ENCODE assay signal across 11 cellular contexts in the genomic region with DNA sequence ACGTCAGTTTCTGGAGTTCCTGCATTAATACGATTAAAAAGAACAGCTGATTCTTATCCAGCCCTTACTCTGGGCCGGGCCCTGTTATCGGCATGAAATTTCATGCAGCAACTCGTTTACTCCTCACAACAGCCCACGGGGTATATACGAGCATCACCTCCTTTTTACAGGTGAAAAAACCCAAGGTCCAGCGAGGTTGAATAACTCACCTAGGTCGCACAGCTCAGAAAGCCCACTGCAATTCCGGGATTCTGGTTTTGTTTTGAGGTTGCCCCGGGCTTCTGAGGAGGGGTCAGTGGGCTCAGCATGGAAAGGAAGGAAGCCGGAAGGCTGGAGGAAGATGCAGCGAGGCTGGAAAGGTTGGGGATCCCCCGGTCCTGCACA. TPM values are rescaled to one million over a fixed set of nuclear protein-coding genes. Genes with fewer than 3 reads are reported as not detected.
DNase-seq lines count a peak whose midpoint lies in the region; ATAC-seq, FAIRE-seq and TF ChIP-seq lines count a peak whose summit lies in the region.
"Had no signal": no experiment of that assay in that cellular context is flagged by ENCODE, and none has a peak within 500 bp of the region (broad histone marks: within the 10 kb centered on the region; RNA-seq: fewer than 3 reads in every experiment).

No MANE protein-coding gene starts in this region.

- H3K36me3 Mint-ChIP-seq in activated CD4-positive, alpha-beta T cell treated with anti-CD3 and anti-CD28 coated beads, Interleukin-2, amount 10 ng/mL, durations not matched to agents 24 days and 14 days (ENCODE audit: low read depth): no peaks in the 10 kb centered on the region
- H3K36me3 Mint-ChIP-seq in astrocyte (ENCODE audit: low read depth, unreplicated experiment): no peaks in the 10 kb centered on the region

- H3K4me3 Mint-ChIP-seq in activated CD4-positive, alpha-beta T cell treated with anti-CD3 and anti-CD28 coated beads, Interleukin-2, amount 10 ng/mL, durations not matched to agents 24 days and 14 days: peak overlapping the region; percentile 20
- H3K4me3 Mint-ChIP-seq in astrocyte (ENCODE audit: unreplicated experiment): no peak overlapping the region

- no peak for DNase-seq in activated CD4-positive, alpha-beta T cell treated with anti-CD3 and anti-CD28 coated beads, Interleukin-2, amount 10 ng/mL, durations not matched to agents 24 days and 14 days
- DNase-seq in activated CD4-positive, alpha-beta T cell treated with anti-CD3 and anti-CD28 coated beads for 48 hours: no peak
- DNase-seq in astrocyte (ENCODE audit: low read depth): no peak
- DNase-seq in suprapubic skin (ENCODE audit: low spot score in 2 of 2): no peak
- DNase-seq in NCI-H1694 (lab: John Stamatoyannopoulos, UW): no peak
- DNase-seq: KG1; stimulated activated CD4-positive, alpha-beta T cell treated with anti-CD3 and anti-CD28 coated beads, Interleukin-1b, Interleukin-23, amount 100 ng/mL, for 48 hours had no signal

- intact Hi-C loops in activated CD4-positive, alpha-beta T cell treated with anti-CD3 and anti-CD28 coated beads, Interleukin-2, amount 10 ng/mL, durations not matched to agents 24 days and 14 days (cut with micrococcal nuclease): no loop called here

- no peak overlapping the region for H2AFZ ChIP-seq in astrocyte (ENCODE audit: low read depth, low read length)

- no peak overlapping the region for H3K27ac Mint-ChIP-seq in activated CD4-positive, alpha-beta T cell treated with anti-CD3 and anti-CD28 coated beads, Interleukin-2, amount 10 ng/mL, durations not matched to agents 24 days and 14 days
- no peak overlapping the region for H3K27ac Mint-ChIP-seq in astrocyte (ENCODE audit: unreplicated experiment)

- 1% methylated on average over 11 of the region's 14 CpGs for WGBS in suprapubic skin

- no peak overlapping the region for H3K4me3 ChIP-seq in astrocyte (ENCODE audit: insufficient read depth, low read depth, low read length)
- peak overlapping the region; percentile 48 for H3K4me3 ChIP-seq in iPS-15b (ENCODE audit: low read depth, low read length)
- peak overlapping the region; percentile 41 for H3K4me3 ChIP-seq in suprapubic skin

- no peak overlapping the region for H3K9ac ChIP-seq in astrocyte (ENCODE audit: low read length)
- no peak overlapping the region for H3K9ac ChIP-seq in iPS-15b (ENCODE audit: low read depth, low read length)

- H3K27ac ChIP-seq in astrocyte (ENCODE audit: low read depth, low read length): no peak overlapping the region
- no peak overlapping the region for H3K27ac ChIP-seq in suprapubic skin

- no peak for FAIRE-seq in astrocyte (lab: Jason Lieb, UNC)

- H3K27me3 ChIP-seq in astrocyte (ENCODE audit: insufficient read depth, low read length) (peaks cover 29% of the 10 kb centered on the region), iPS-15b (ENCODE audit: control insufficient read depth, insufficient read depth, low read length) (peaks cover 38% of the 10 kb centered on the region), suprapubic skin (peaks cover 50% of the 10 kb centered on the region)

- H3K4me1 ChIP-seq in astrocyte (ENCODE audit: insufficient read depth, low read length): peaks cover 5% of the 10 kb centered on the region
- no peaks in the 10 kb centered on the region for H3K4me1 ChIP-seq in iPS-15b (ENCODE audit: control insufficient read depth, insufficient read depth, low read length)
- peaks cover 26% of the 10 kb centered on the region for H3K4me1 ChIP-seq in suprapubic skin

- no peaks in the 10 kb centered on the region for H3K79me2 ChIP-seq in astrocyte (ENCODE audit: insufficient read depth, low read length)

- TF ChIP-seq CTCF in astrocyte (IDR thresholded peaks at IDR 0.05; ENCODE audit: insufficient read depth, low read depth, low read length) (no peak), suprapubic skin (IDR thresholded peaks at IDR 0.05) (no peak)

- H3K4me1 Mint-ChIP-seq in activated CD4-positive, alpha-beta T cell treated with anti-CD3 and anti-CD28 coated beads, Interleukin-2, amount 10 ng/mL, durations not matched to agents 24 days and 14 days: peaks cover 11% of the 10 kb centered on the region
- no peaks in the 10 kb centered on the region for H3K4me1 Mint-ChIP-seq in astrocyte (ENCODE audit: low read depth, unreplicated experiment)

- peaks cover 53% of the 10 kb centered on the region for H3K27me3 Mint-ChIP-seq in activated CD4-positive, alpha-beta T cell treated with anti-CD3 and anti-CD28 coated beads, Interleukin-2, amount 10 ng/mL, durations not matched to agents 24 days and 14 days
- H3K27me3 Mint-ChIP-seq in astrocyte (ENCODE audit: low read depth, unreplicated experiment): peaks cover 42% of the 10 kb centered on the region

- ATAC-seq in GM21737 (IDR thresholded peaks at IDR 0.05; ENCODE audit: unreplicated experiment) (no peak), HG02840 (IDR thresholded peaks at IDR 0.05; ENCODE audit: low FRiP score, unreplicated experiment) (no peak)

- TF ChIP-seq POLR2A in suprapubic skin (IDR thresholded peaks at IDR 0.05): no peak

- H3K9me3 ChIP-seq in astrocyte (ENCODE audit: insufficient read depth, low read depth, low read length) (no peaks in the 10 kb centered on the region), iPS-15b (ENCODE audit: control insufficient read depth, insufficient read depth, low read length) (no peaks in the 10 kb centered on the region), suprapubic skin (no peaks in the 10 kb centered on the region)

- H4K20me1 ChIP-seq in astrocyte (ENCODE audit: insufficient read depth, low read length): no peaks in the 10 kb centered on the region

- H3K36me3 ChIP-seq in astrocyte (ENCODE audit: insufficient read depth, low read length): no peaks in the 10 kb centered on the region
- H3K36me3 ChIP-seq in iPS-15b (ENCODE audit: control insufficient read depth, insufficient read depth, low read length): peaks cover 4% of the 10 kb centered on the region
- H3K36me3 ChIP-seq in suprapubic skin: no peaks in the 10 kb centered on the region

- peak overlapping the region; percentile 49 for H3K4me2 ChIP-seq in astrocyte (ENCODE audit: low read length)

- no peak for TF ChIP-seq EP300 in suprapubic skin (IDR thresholded peaks at IDR 0.05)

- no peaks in the 10 kb centered on the region for H3K9me3 Mint-ChIP-seq in activated CD4-positive, alpha-beta T cell treated with anti-CD3 and anti-CD28 coated beads, Interleukin-2, amount 10 ng/mL, durations not matched to agents 24 days and 14 days
- H3K9me3 Mint-ChIP-seq in astrocyte (ENCODE audit: unreplicated experiment): no peaks in the 10 kb centered on the region

RNA-seq across cellular contexts. Expression of gene ACP7, which starts 0.6 kb away (rescaled TPM):
- not detected in 2 replicates for total RNA-seq in activated CD4-positive, alpha-beta T cell treated with anti-CD3 and anti-CD28 coated beads, Interleukin-2, amount 10 ng/mL, durations not matched to agents 24 days and 14 days
- total RNA-seq in astrocyte (not detected in 2 replicates), suprapubic skin (10 to 100 TPM; 15.0 to 24.1 (median 18.0) TPM)
- total RNA-seq: T-helper 1 cell treated with Interleukin-12 subunit alpha and Interleukin-12 subunit beta and Interleukin-4 antibody, amounts not matched to agents 30 ng/mL and 1 ng/mL, for 36 hours had no signal

RNA-seq across cellular contexts. Expression of gene PAK4, which starts 42.0 kb away (rescaled TPM):
- total RNA-seq in activated CD4-positive, alpha-beta T cell treated with anti-CD3 and anti-CD28 coated beads, Interleukin-2, amount 10 ng/mL, durations not matched to agents 24 days and 14 days: 14.8 and 16.9 TPM in 2 replicates
- 48.0 and 51.1 TPM in 2 replicates for total RNA-seq in astrocyte
- 10 to 100 TPM; 20.7 to 25.3 (median 23.6) TPM for total RNA-seq in suprapubic skin

RNA-seq across cellular contexts. Expression of gene FBXO27, which starts 51.2 kb away (rescaled TPM):
- total RNA-seq in activated CD4-positive, alpha-beta T cell treated with anti-CD3 and anti-CD28 coated beads, Interleukin-2, amount 10 ng/mL, durations not matched to agents 24 days and 14 days: 0.14 and 0.17 TPM in 2 replicates
- 4.1 and 7.1 TPM in 2 replicates for total RNA-seq in astrocyte
- total RNA-seq in suprapubic skin: 10 to 100 TPM; 12.0 to 37.9 (median 26.1) TPM
- total RNA-seq: T-helper 1 cell treated with Interleukin-12 subunit alpha and Interleukin-12 subunit beta and Interleukin-4 antibody, amounts not matched to agents 30 ng/mL and 1 ng/mL, for 36 hours had no signal

Comparison
In these comparisons a context has a peak if more than half of its experiments do, and no peak if none do; other contexts are left out.
1. RNA of gene ACP7, which starts 0.6 kb away (total RNA-seq): 15.0 to 24.1 TPM in suprapubic skin; not detected in activated CD4-positive, alpha-beta T cell treated with anti-CD3 and anti-CD28 coated beads, Interleukin-2, amount 10 ng/mL, durations not matched to agents 24 days and 14 days and not detected in astrocyte; every median in the first group is over 10 times any median in the second.